ENCODE assay signal across 14 cellular contexts in genomic region chr7:11236680-11237079, GRCh38.
"Had no signal": no experiment of that assay in that cellular context is flagged by ENCODE, and none has a peak within 500 bp of the region (broad histone marks: within the 10 kb centered on the region; RNA-seq: fewer than 3 reads in every experiment).

No MANE protein-coding gene starts in this region.

- H3K27ac ChIP-seq: coronary artery, lower lobe of right lung, parathyroid adenoma, thoracic aorta had no signal

- H3K9ac ChIP-seq: parathyroid adenoma had no signal

- DNase-seq: activated CD4-positive, alpha-beta T cell treated with anti-CD3 and anti-CD28 coated beads for 1 hour; activated CD4-positive, alpha-beta T cell treated with anti-CD3 and anti-CD28 coated beads, Interleukin-2, amount 50 U/mL, for 48 hours; activated CD8-positive, alpha-beta memory T cell treated with anti-CD3 and anti-CD28 coated beads, Interleukin-2, amount 10 ng/mL, durations not matched to agents 7 days and 5 days; activated naive CD4-positive, alpha-beta T cell treated with anti-CD3 and anti-CD28 coated beads, Interleukin-2, amount 10 ng/mL, durations not matched to agents 7 days and 5 days; activated T-cell treated with anti-CD3 and anti-CD28 coated beads, Interleukin-2, amount 50 U/mL, for 24 hours; central memory CD4-positive, alpha-beta T cell; head of caudate nucleus; immature natural killer cell; lower lobe of right lung; stimulated activated CD4-positive, alpha-beta T cell treated with anti-CD3 and anti-CD28 coated beads, Interleukin-12 subunit alpha, Interleukin-12 subunit beta, amount 100 ng/mL, for 4 hours; stimulated activated CD4-positive, alpha-beta T cell treated with anti-CD3 and anti-CD28 coated beads, Interleukin-2, amount 100 ng/mL, for 24 hours had no signal

- H3K4me3 ChIP-seq: coronary artery, lower lobe of right lung, thoracic aorta had no signal

- H3K79me2 ChIP-seq: parathyroid adenoma had no signal

- H3K36me3 ChIP-seq: lower lobe of right lung, thoracic aorta had no signal

- H3K9me3 ChIP-seq: lower lobe of right lung, thoracic aorta had no signal
